Comparison of ENCODE assay signal across 8 cellular contexts in genomic region chr16:88382491-88383400, GRCh38. TPM values are rescaled to one million over a fixed set of nuclear protein-coding genes. Genes with fewer than 3 reads are reported as not detected.
DNase-seq lines count a peak whose midpoint lies in the region; ATAC-seq, FAIRE-seq and TF ChIP-seq lines count a peak whose summit lies in the region.

A gene with protein sequence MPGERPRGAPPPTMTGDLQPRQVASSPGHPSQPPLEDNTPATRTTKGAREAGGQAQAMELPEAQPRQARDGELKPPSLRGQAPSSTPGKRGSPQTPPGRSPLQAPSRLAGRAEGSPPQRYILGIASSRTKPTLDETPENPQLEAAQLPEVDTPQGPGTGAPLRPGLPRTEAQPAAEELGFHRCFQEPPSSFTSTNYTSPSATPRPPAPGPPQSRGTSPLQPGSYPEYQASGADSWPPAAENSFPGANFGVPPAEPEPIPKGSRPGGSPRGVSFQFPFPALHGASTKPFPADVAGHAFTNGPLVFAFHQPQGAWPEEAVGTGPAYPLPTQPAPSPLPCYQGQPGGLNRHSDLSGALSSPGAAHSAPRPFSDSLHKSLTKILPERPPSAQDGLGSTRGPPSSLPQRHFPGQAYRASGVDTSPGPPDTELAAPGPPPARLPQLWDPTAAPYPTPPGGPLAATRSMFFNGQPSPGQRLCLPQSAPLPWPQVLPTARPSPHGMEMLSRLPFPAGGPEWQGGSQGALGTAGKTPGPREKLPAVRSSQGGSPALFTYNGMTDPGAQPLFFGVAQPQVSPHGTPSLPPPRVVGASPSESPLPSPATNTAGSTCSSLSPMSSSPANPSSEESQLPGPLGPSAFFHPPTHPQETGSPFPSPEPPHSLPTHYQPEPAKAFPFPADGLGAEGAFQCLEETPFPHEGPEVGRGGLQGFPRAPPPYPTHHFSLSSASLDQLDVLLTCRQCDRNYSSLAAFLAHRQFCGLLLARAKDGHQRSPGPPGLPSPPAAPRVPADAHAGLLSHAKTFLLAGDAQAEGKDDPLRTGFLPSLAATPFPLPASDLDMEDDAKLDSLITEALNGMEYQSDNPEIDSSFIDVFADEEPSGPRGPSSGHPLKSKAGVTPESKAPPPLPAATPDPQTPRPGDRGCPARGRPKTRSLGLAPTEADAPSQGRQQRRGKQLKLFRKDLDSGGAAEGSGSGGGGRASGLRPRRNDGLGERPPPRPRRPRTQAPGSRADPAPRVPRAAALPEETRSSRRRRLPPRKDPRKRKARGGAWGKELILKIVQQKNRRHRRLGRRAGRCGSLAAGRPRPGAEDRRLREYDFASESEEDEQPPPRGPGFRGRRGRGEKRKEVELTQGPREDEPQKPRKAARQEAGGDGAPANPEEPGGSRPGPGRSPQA (N-terminal part only) (plus strand): TSS chr16:88382959. CDS start chr16:88427471, 44,512 bp downstream.

- H3K27ac ChIP-seq in HUES64 (ENCODE audit: low read depth, low read length) (no peak within 1 kb of the TSS; the same call in 1 of the 2 replicates), small intestine (ENCODE audit: low read depth in 1 of 2, low read length in 1 of 2) (no peak within 1 kb of the TSS), Karpas-422 (ENCODE audit: low read length) (no peak within 1 kb of the TSS)

- peak within 1 kb of the TSS in 3 of 6 donors; percentile 41 to 80 (median 69) for H3K27ac Mint-ChIP-seq in naive B cell

- H3K4me3 ChIP-seq in AG04449 (ENCODE audit: low read depth, low read length), result peak within 1 kb of the TSS; percentile 72
- H3K4me3 ChIP-seq in HUES64 (ENCODE audit: low read length), result peak within 1 kb of the TSS; percentile 38
- H3K4me3 ChIP-seq in small intestine (ENCODE audit: low read depth in 1 of 2, low read length in 2 of 2), result peak within 1 kb of the TSS in 1 of 2 donors; percentile 36
- no peak within 1 kb of the TSS for H3K4me3 ChIP-seq in Karpas-422 (ENCODE audit: low read length)

- peaks cover 5 to 15% (median 8%) of the 10 kb centered on the region in 3 donors for H3K4me1 Mint-ChIP-seq in naive B cell

- no peaks in the 10 kb centered on the region for H3K9me2 ChIP-seq in Karpas-422 (replicated peaks; ENCODE audit: insufficient read depth, low read length)

- H3K9me3 ChIP-seq in HUES64 (ENCODE audit: insufficient read depth, low read depth, low read length), result no peaks in the 10 kb centered on the region
- H3K9me3 ChIP-seq in small intestine (ENCODE audit: control insufficient read depth, low read depth), result no peaks in the 10 kb centered on the region
- peaks cover 11% of the 10 kb centered on the region for H3K9me3 ChIP-seq in Karpas-422 (ENCODE audit: low read length)

- H3K36me3 ChIP-seq in HUES64 (ENCODE audit: insufficient read depth, low read length) (no peaks in the 10 kb centered on the region), small intestine (ENCODE audit: control insufficient read depth in 2 of 2, insufficient read depth in 2 of 2, low read length in 2 of 2) (no peaks in the 10 kb centered on the region), Karpas-422 (ENCODE audit: insufficient read depth, low read length) (no peaks in the 10 kb centered on the region)

- H3K36me3 Mint-ChIP-seq in naive B cell, result no peaks in the 10 kb centered on the region

- H4K20me1 ChIP-seq in Karpas-422 (ENCODE audit: insufficient read depth, low read depth, low read length), result no peaks in the 10 kb centered on the region

- no peak within 1 kb of the TSS for H3K4me2 ChIP-seq in Karpas-422 (ENCODE audit: low read depth, low read length, poor library complexity, severe bottlenecking)

- no peak within 1 kb of the TSS for H3K9ac ChIP-seq in HUES64 (ENCODE audit: low read depth, low read length)
- no peak within 1 kb of the TSS for H3K9ac ChIP-seq in Karpas-422 (ENCODE audit: low read length)

- H2AFZ ChIP-seq in Karpas-422 (ENCODE audit: low read length), result no peak within 1 kb of the TSS

- H3K4me1 ChIP-seq in HUES64 (ENCODE audit: insufficient read depth, low read length), result peaks cover 10% of the 10 kb centered on the region
- H3K4me1 ChIP-seq in small intestine (ENCODE audit: control insufficient read depth in 2 of 2, insufficient read depth in 1 of 2, low read depth in 1 of 2, low read length in 1 of 2), result no peaks in the 10 kb centered on the region
- no peaks in the 10 kb centered on the region for H3K4me1 ChIP-seq in Karpas-422 (ENCODE audit: low read length)

- 7% methylated on average over 87 of the region's 87 CpGs for WGBS in HUES64
- 10 to 16% (median 14%) methylated on average over 41 to 87 of the region's 87 CpGs for WGBS in small intestine, 3 donors

- CTCF ChIA-PET in AG04449 (lab: Yijun Ruan, JAX), result interaction anchor here (0.6 to 2.3 kb wide), 6 partner anchors 10 to 423 kb away, joined by 3 to 11 read pairs (median 3); no protein-coding TSS in a partner anchor

- no peak for FAIRE-seq in small intestine (lab: Jason Lieb, UNC)

- peak; percentile 46 to 57 for ATAC-seq in naive B cell (ENCODE audit: low read depth in 2 of 2)
- no peak for ATAC-seq in HG03521 (IDR thresholded peaks at IDR 0.05; ENCODE audit: unreplicated experiment)

- H3K27me3 Mint-ChIP-seq in naive B cell, result peaks cover 29 to 40% (median 35%) of the 10 kb centered on the region in 3 donors

- POLR2A ChIA-PET in AG04449 (lab: Yijun Ruan, JAX), result interaction anchor here (0.9 to 1.4 kb wide), 4 partner anchors 17 to 149 kb away, joined by 3 to 5 read pairs (median 3); no protein-coding TSS in a partner anchor

- H3K27me3 ChIP-seq in HUES64 (ENCODE audit: insufficient read depth, low read length) (peaks cover 46% of the 10 kb centered on the region), small intestine (ENCODE audit: control insufficient read depth in 2 of 2, insufficient read depth in 2 of 2, low read length in 2 of 2) (peaks cover 5 to 14% of the 10 kb centered on the region in 2 donors), Karpas-422 (ENCODE audit: low read length) (no peaks in the 10 kb centered on the region)

- no peak for TF ChIP-seq CTCF in AG04449 (IDR thresholded peaks at IDR 0.05; ENCODE audit: insufficient read depth, low read length, missing control alignments)

- H3K4me3 Mint-ChIP-seq in naive B cell, result peak within 1 kb of the TSS in 7 of 8 donors; percentile 70 to 88 (median 82)

- no peaks in the 10 kb centered on the region for H3K9me3 Mint-ChIP-seq in naive B cell

- DNase-seq in AG04449 (ENCODE audit: low read depth, low spot score), result no peak
- DNase-seq in fibroblast of gingiva (ENCODE audit: low read depth), result peak; percentile 43
- no peak for DNase-seq in naive B cell
- no peak for DNase-seq in small intestine
- no peak for DNase-seq in Karpas-422
- no peak for DNase-seq in NCI-H1436 (lab: John Stamatoyannopoulos, UW)

- no peaks in the 10 kb centered on the region for H3K79me2 ChIP-seq in Karpas-422 (ENCODE audit: low read length)

RNA-seq across cellular contexts. Expression of the gene that starts here (rescaled TPM):
- 0.60 TPM for polyA plus RNA-seq in HUES64 (2013, experiment 1 of 2)
- 0.70 TPM for polyA plus RNA-seq in HUES64 (2013, experiment 2 of 2)
- polyA plus RNA-seq in naive B cell (ENCODE audit: low read depth in 6 of 6) (under 1 TPM in 5 of 6 donors, not detected in 1; 0.08 to 0.44 (median 0.15) TPM), small intestine (under 1 TPM in 2 of 3 donors, not detected in 1; under 0.01 to 0.30 TPM)
- total RNA-seq in Karpas-422 (2014; rRNA removed; shearing (Covaris generic); ENCODE audit: low replicate concordance), result not detected in 2 replicates

Comparison
In these comparisons a context has a peak if more than half of its experiments do, and no peak if none do; other contexts are left out.
1. Peak in ATAC-seq in naive B cell; RNA of the gene not detected or under 1 TPM.